ENCODE assay signal across 8 cellular contexts in genomic region chr3:12875857-12876451, GRCh38. TPM values are rescaled to one million over a fixed set of nuclear protein-coding genes. Genes with fewer than 3 reads are reported as not detected.
DNase-seq lines count a peak whose midpoint lies in the region; ATAC-seq and TF ChIP-seq lines count a peak whose summit lies in the region.

No MANE protein-coding gene starts in this region.

- no peaks in the 10 kb centered on the region for H3K36me3 Mint-ChIP-seq in activated naive CD4-positive, alpha-beta T cell treated with anti-CD3 and anti-CD28 coated beads, Interleukin-2, amount 50 U/mL, for 72 hours

- H3K4me3 Mint-ChIP-seq in stimulated activated naive CD8-positive, alpha-beta T cell treated with anti-CD3 and anti-CD28 coated beads, Interleukin-15, amount 100 ng/mL, for 72 hours: no peak overlapping the region

- H3K4me1 Mint-ChIP-seq in stimulated activated naive CD8-positive, alpha-beta T cell treated with anti-CD3 and anti-CD28 coated beads, Interleukin-15, amount 100 ng/mL, for 72 hours: peaks cover 8% of the 10 kb centered on the region

- no CpG with 5 or more reads among the region's 47 CpGs for WGBS in iPS DF 6.9 (ENCODE audit: insufficient coverage, insufficient read length)

- H3K9me3 Mint-ChIP-seq in activated naive CD4-positive, alpha-beta T cell treated with anti-CD3 and anti-CD28 coated beads, Interleukin-2, amount 50 U/mL, for 72 hours: no peaks in the 10 kb centered on the region
- no peaks in the 10 kb centered on the region for H3K9me3 Mint-ChIP-seq in stimulated activated naive CD8-positive, alpha-beta T cell treated with anti-CD3 and anti-CD28 coated beads, Interleukin-15, amount 100 ng/mL, for 72 hours

- peaks cover 29% of the 10 kb centered on the region for H3K27me3 Mint-ChIP-seq in stimulated activated naive CD8-positive, alpha-beta T cell treated with anti-CD3 and anti-CD28 coated beads, Interleukin-15, amount 100 ng/mL, for 72 hours

- ATAC-seq in activated naive CD4-positive, alpha-beta T cell treated with anti-CD3 and anti-CD28 coated beads, Interleukin-2, amount 50 U/mL, for 72 hours: peak; percentile 41 to 64
- peak; percentile 59 for ATAC-seq in stimulated activated naive CD8-positive, alpha-beta T cell treated with anti-CD3 and anti-CD28 coated beads, Interleukin-15, amount 100 ng/mL, for 72 hours
- no peak for ATAC-seq in GM21367 (IDR thresholded peaks at IDR 0.05; ENCODE audit: unreplicated experiment)
- no peak for ATAC-seq in HG03108 (IDR thresholded peaks at IDR 0.05; ENCODE audit: unreplicated experiment)

- H3K4me3 ChIP-seq in iPS DF 6.9 (ENCODE audit: low read length): peak overlapping the region; percentile 19; the same call in 1 of the 2 replicates

- no peak overlapping the region for H3K27ac Mint-ChIP-seq in activated naive CD4-positive, alpha-beta T cell treated with anti-CD3 and anti-CD28 coated beads, Interleukin-2, amount 50 U/mL, for 72 hours
- H3K27ac Mint-ChIP-seq in stimulated activated naive CD8-positive, alpha-beta T cell treated with anti-CD3 and anti-CD28 coated beads, Interleukin-15, amount 100 ng/mL, for 72 hours: no peak overlapping the region

- no peaks in the 10 kb centered on the region for H3K36me3 ChIP-seq in iPS DF 6.9 (ENCODE audit: control insufficient read depth, insufficient read depth, low read length)

- H3K4me1 ChIP-seq in iPS DF 6.9 (ENCODE audit: control insufficient read depth, insufficient read depth, low read length): peaks cover 2% of the 10 kb centered on the region; the same call in 1 of the 2 replicates

- no peak overlapping the region for H3K27ac ChIP-seq in iPS DF 6.9 (ENCODE audit: low read length)

- H3K27me3 ChIP-seq in iPS DF 6.9 (ENCODE audit: control insufficient read depth, insufficient read depth, low read length): no peaks in the 10 kb centered on the region

- peak; percentile 70 for DNase-seq in AG08396 (ENCODE audit: low spot score)
- DNase-seq in GM20000 (ENCODE audit: low spot score): peak; percentile 68
- no peak for DNase-seq in activated naive CD4-positive, alpha-beta T cell treated with anti-CD3 and anti-CD28 coated beads, Interleukin-2, amount 50 U/mL, for 72 hours (ENCODE audit: low spot score in 2 of 2)
- no peak for DNase-seq in iPS DF 6.9 (ENCODE audit: low read depth, low spot score)
- peak; percentile 12 to 25 for DNase-seq in stimulated activated naive CD8-positive, alpha-beta T cell treated with anti-CD3 and anti-CD28 coated beads, Interleukin-15, amount 100 ng/mL, for 72 hours
- no peak for DNase-seq in DMS 273 (lab: John Stamatoyannopoulos, UW; ENCODE audit: unreplicated experiment)

- no peak for TF ChIP-seq CTCF in GM20000 (IDR thresholded peaks at IDR 0.05; ENCODE audit: extremely low read depth, missing control alignments)

- no peaks in the 10 kb centered on the region for H3K9me3 ChIP-seq in iPS DF 6.9 (ENCODE audit: control insufficient read depth, insufficient read depth, low read length)

RNA-seq across cellular contexts. Expression of gene RPL32, which starts 34.6 kb away (rescaled TPM):
- 1,000 to 10,000 TPM; 2,520 to 2,880 TPM for total RNA-seq in activated naive CD4-positive, alpha-beta T cell treated with anti-CD3 and anti-CD28 coated beads, Interleukin-2, amount 50 U/mL, for 72 hours

Comparison
In these comparisons a context has a peak if more than half of its experiments do, and no peak if none do; other contexts are left out.
1. DNase-seq: peak in AG08396 (single experiment), GM20000 (single experiment) and stimulated activated naive CD8-positive, alpha-beta T cell treated with anti-CD3 and anti-CD28 coated beads, Interleukin-15, amount 100 ng/mL, for 72 hours (2 of 2); none in activated naive CD4-positive, alpha-beta T cell treated with anti-CD3 and anti-CD28 coated beads, Interleukin-2, amount 50 U/mL, for 72 hours (0 of 2), iPS DF 6.9 (single experiment) and DMS 273 (single experiment).
2. ATAC-seq: peak in activated naive CD4-positive, alpha-beta T cell treated with anti-CD3 and anti-CD28 coated beads, Interleukin-2, amount 50 U/mL, for 72 hours (2 of 2) and stimulated activated naive CD8-positive, alpha-beta T cell treated with anti-CD3 and anti-CD28 coated beads, Interleukin-15, amount 100 ng/mL, for 72 hours (single experiment); none in GM21367 (single experiment) and HG03108 (single experiment).